Comparison of ENCODE assay signal across 1 cellular context in the genomic region with DNA sequence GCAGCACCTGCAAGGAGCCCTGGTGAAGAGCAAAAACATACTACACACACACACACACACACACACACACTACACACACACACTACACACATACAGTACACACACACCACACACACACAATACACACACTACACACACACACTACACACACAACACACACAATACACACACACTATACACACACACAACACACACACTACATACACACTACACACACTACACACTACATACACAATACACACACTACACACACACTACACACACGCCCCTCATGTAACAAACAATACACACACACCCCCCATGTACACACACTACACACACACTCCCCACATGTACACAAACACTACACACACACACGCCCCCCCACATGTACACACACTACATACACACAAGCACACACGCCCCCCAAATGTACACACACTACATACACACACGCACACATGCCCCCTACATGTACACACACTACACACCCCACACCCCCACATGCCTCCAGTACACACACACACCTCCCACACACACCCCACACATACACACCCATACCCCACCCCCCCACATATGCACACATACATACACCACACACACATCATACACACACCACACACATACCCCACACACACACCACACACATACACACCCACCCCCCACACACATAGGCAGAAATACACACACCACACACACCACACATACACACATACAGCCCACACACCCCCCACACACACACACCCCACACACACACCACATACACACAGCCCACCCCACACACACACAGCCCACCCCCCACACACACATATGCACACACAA.
TF ChIP-seq lines count a peak whose summit lies in the region.

No MANE protein-coding gene starts in this region.

TF ChIP-seq in GM12878, 131 proteins besides CTCF, POLR2A, EP300 and RAD21:
- TF ChIP-seq POLR2AphosphoS5 (IDR thresholded peaks at IDR 0.05; ENCODE audit: low read length) = peak; percentile 70; the same call in 1 of the 2 replicates
- no peak for TF ChIP-seq IKZF2 (IDR thresholded peaks at IDR 0.05)
- no peak for TF ChIP-seq HDAC6 (IDR thresholded peaks at IDR 0.05; ENCODE audit: unreplicated experiment)
- no peak for TF ChIP-seq POLR2AphosphoS2 (IDR thresholded peaks at IDR 0.05; ENCODE audit: low read depth, low read length)
- peak; percentile 51; the same call in 1 of the 2 replicates for TF ChIP-seq NBN (IDR thresholded peaks at IDR 0.05)
- no peak for TF ChIP-seq TCF12 (IDR thresholded peaks at IDR 0.05; ENCODE audit: low read depth, low read length)
- no peak for TF ChIP-seq ZNF217 (IDR thresholded peaks at IDR 0.05)
- peak; percentile 80; the same call in 1 of the 2 replicates for TF ChIP-seq HDGF (IDR thresholded peaks at IDR 0.05)
